17 cellular contexts compared by ENCODE assay signal in genomic region chr2:198143156-198143555, GRCh38.
DNase-seq lines count a peak whose midpoint lies in the region; ATAC-seq and TF ChIP-seq lines count a peak whose summit lies in the region.
"Had no signal": no experiment of that assay in that cellular context is flagged by ENCODE, and none has a peak within 500 bp of the region (broad histone marks: within the 10 kb centered on the region; RNA-seq: fewer than 3 reads in every experiment).

No MANE protein-coding gene starts in this region.

- H3K27ac ChIP-seq in angular gyrus (ENCODE audit: low read depth, low read length) (peak overlapping the region; percentile 95), cingulate gyrus (ENCODE audit: low read depth, low read length) (peak overlapping the region; percentile 96), right atrium auricular region (no peak overlapping the region)
- H3K27ac ChIP-seq: C4-2B had no signal

- DNase-seq in putamen (ENCODE audit: low spot score): peak; percentile 39
- no peak for DNase-seq in right atrium auricular region (ENCODE audit: low spot score)
- no peak for DNase-seq in NCI-H748 treated with DMSO at 0.1 percent for 48 hours (lab: John Stamatoyannopoulos, UW)
- DNase-seq in hepatic stellate cell (ENCODE audit: low spot score): no peak
- DNase-seq: ACHN; AML-193; Caco-2; CD4-positive, alpha-beta T cell; DMS79 treated with DMSO at 0.1 percent for 48 hours; GF-D8; GOT3; H7 had no signal

- no peaks in the 10 kb centered on the region for H3K9me3 ChIP-seq in right atrium auricular region
- H3K9me3 ChIP-seq: Caco-2 had no signal

- TF ChIP-seq CTCF in right atrium auricular region (IDR thresholded peaks at IDR 0.05): no peak

- ATAC-seq in HG03135 (IDR thresholded peaks at IDR 0.05; ENCODE audit: unreplicated experiment): no peak
- ATAC-seq: HCT116 had no signal

- no peak overlapping the region for H3K4me3 ChIP-seq in right atrium auricular region

- H3K4me1 ChIP-seq in right atrium auricular region: no peaks in the 10 kb centered on the region
- H3K4me1 ChIP-seq: Caco-2 had no signal

- H3K36me3 ChIP-seq in right atrium auricular region: no peaks in the 10 kb centered on the region

- H3K27me3 ChIP-seq in right atrium auricular region: no peaks in the 10 kb centered on the region

Comparison
In these comparisons a context has a peak if more than half of its experiments do, and no peak if none do; other contexts are left out.
1. H3K27ac ChIP-seq: peak in angular gyrus (single experiment) and cingulate gyrus (single experiment); none in right atrium auricular region (0 of 2).